ENCODE assay signal across 19 cellular contexts in genomic region chr3:154684021-154684420, GRCh38.
DNase-seq lines count a peak whose midpoint lies in the region; ATAC-seq and TF ChIP-seq lines count a peak whose summit lies in the region.
"Had no signal": no experiment of that assay in that cellular context is flagged by ENCODE, and none has a peak within 500 bp of the region (broad histone marks: within the 10 kb centered on the region; RNA-seq: fewer than 3 reads in every experiment).

No MANE protein-coding gene starts in this region.

- no peaks in the 10 kb centered on the region for H3K9me3 ChIP-seq in OCI-LY7 (ENCODE audit: low read length)
- H3K9me3 ChIP-seq: esophagus squamous epithelium, SK-N-SH, thoracic aorta had no signal

- no peak overlapping the region for H2AFZ ChIP-seq in OCI-LY7 (ENCODE audit: low read length)
- H2AFZ ChIP-seq: hepatocyte had no signal

- H3K27ac ChIP-seq in OCI-LY7 (ENCODE audit: low read depth, low read length, poor library complexity, severe bottlenecking): no peak overlapping the region
- H3K27ac ChIP-seq: esophagus squamous epithelium, hepatocyte, left ventricle myocardium inferior, thoracic aorta had no signal

- in situ Hi-C loops in GM13977 (cut with MboI; ENCODE audit: low pct_unique_long_range_greater_than_20kb, low sequenced_read_pairs, unreplicated experiment): no loop called here

- no peak for ATAC-seq in GM18867 (IDR thresholded peaks at IDR 0.05; ENCODE audit: unreplicated experiment)
- ATAC-seq: naive thymus-derived CD4-positive, alpha-beta T cell had no signal

- no peaks in the 10 kb centered on the region for H4K20me1 ChIP-seq in OCI-LY7 (ENCODE audit: insufficient read depth, low read length)

- peak; percentile 51 for DNase-seq in ELF-1 (ENCODE audit: low read depth, low spot score)
- DNase-seq in GM13977 (ENCODE audit: low spot score): no peak
- DNase-seq in OCI-LY7 (ENCODE audit: low spot score): peak; percentile 25
- DNase-seq in islet precursor cell: peak; percentile 62
- DNase-seq in putamen (ENCODE audit: low spot score): no peak
- DNase-seq in COR-L47 (lab: John Stamatoyannopoulos, UW): no peak
- DNase-seq: activated CD8-positive, alpha-beta memory T cell treated with anti-CD3 and anti-CD28 coated beads for 24 hours; C1 segment of cervical spinal cord; dermis blood vessel endothelial cell; esophagus squamous epithelium; KG1; left ventricle myocardium inferior; naive thymus-derived CD4-positive, alpha-beta T cell; NCI-H2029; NK-92 treated with Interleukin-12 subunit alpha and Interleukin-12 subunit beta, amount 100 ng/mL, for 24 hours; SK-N-SH had no signal

- no peaks in the 10 kb centered on the region for H3K9me2 ChIP-seq in OCI-LY7 (ENCODE audit: insufficient read depth, low read length)
- H3K9me2 ChIP-seq: SK-N-SH had no signal

- POLR2A ChIA-PET in OCI-LY7 (lab: Charles Lee): no interaction called here

- H3K4me1 ChIP-seq in OCI-LY7 (ENCODE audit: insufficient read depth, low read length, poor library complexity, severe bottlenecking): no peaks in the 10 kb centered on the region
- H3K4me1 ChIP-seq: esophagus squamous epithelium, left ventricle myocardium inferior had no signal

- H3K36me3 ChIP-seq in OCI-LY7 (ENCODE audit: insufficient read depth, low read length): no peaks in the 10 kb centered on the region
- H3K36me3 ChIP-seq: esophagus squamous epithelium, left ventricle myocardium inferior, thoracic aorta had no signal

- BruUV-seq in OCI-LY7 (replicated peaks; lab: Mats Ljungman, UMichigan): no TSS peak

- TF ChIP-seq CTCF in GM13977 (IDR thresholded peaks at IDR 0.05; ENCODE audit: extremely low read depth, insufficient read depth, missing control alignments) (peak; percentile 19), OCI-LY7 (conservative IDR thresholded peaks at IDR 0.05; ENCODE audit: low read length) (peak; percentile 71)

- intact Hi-C loops in OCI-LY7 (cut with micrococcal nuclease; ENCODE audit: unreplicated experiment): no loop called here

- CTCF ChIA-PET in OCI-LY7 (lab: Charles Lee; ENCODE audit: unreplicated experiment): no interaction called here

- H3K4me2 ChIP-seq in OCI-LY7 (ENCODE audit: low read length): no peak overlapping the region
- H3K4me2 ChIP-seq: hepatocyte, SK-N-SH had no signal

- H3K79me2 ChIP-seq in OCI-LY7 (ENCODE audit: insufficient read depth, low read depth, low read length): no peaks in the 10 kb centered on the region
- H3K79me2 ChIP-seq: hepatocyte had no signal

- H3K4me3 ChIP-seq in OCI-LY7 (ENCODE audit: low read depth, low read length, poor library complexity, severe bottlenecking): no peak overlapping the region
- H3K4me3 ChIP-seq: esophagus squamous epithelium, hepatocyte, left ventricle myocardium inferior, thoracic aorta had no signal

Comparison
In these comparisons a context has a peak if more than half of its experiments do, and no peak if none do; other contexts are left out.
1. DNase-seq: peak in ELF-1 (single experiment), OCI-LY7 (single experiment) and islet precursor cell (single experiment); none in GM13977 (single experiment), putamen (single experiment) and COR-L47 (single experiment).